ENCODE assay signal across 8 cellular contexts in genomic region chr19:29212614-29213573, GRCh38. TPM values are rescaled to one million over a fixed set of nuclear protein-coding genes. Genes with fewer than 3 reads are reported as not detected.
DNase-seq lines count a peak whose midpoint lies in the region; ATAC-seq lines count a peak whose summit lies in the region.

TSS of gene UQCRFS1 (minus strand) at chr19:29213151. CDS start at chr19:29213118, 33 bp downstream.

- peaks cover 0 to 4% (median 0%) of the 10 kb centered on the region in 3 donors for H3K9me3 Mint-ChIP-seq in IgD-negative memory B cell

- peaks cover 11% of the 10 kb centered on the region for H3K36me3 Mint-ChIP-seq in IgD-negative memory B cell

- peaks cover 30 to 32% (median 31%) of the 10 kb centered on the region in 3 donors for H3K4me1 Mint-ChIP-seq in IgD-negative memory B cell

- ATAC-seq in GM21576 (IDR thresholded peaks at IDR 0.05; ENCODE audit: unreplicated experiment), result peak; percentile 94

- peak within 1 kb of the TSS; percentile 94 to 98 (median 94) for H3K4me3 Mint-ChIP-seq in IgD-negative memory B cell

- H3K27me3 Mint-ChIP-seq in IgD-negative memory B cell, result peaks cover 3% of the 10 kb centered on the region

- peak; percentile 91 for DNase-seq in DMS153 (lab: John Stamatoyannopoulos, UW)
- peak; percentile 97 for DNase-seq in OCI-M1 (lab: John Stamatoyannopoulos, UW)
- peak; percentile 95 for DNase-seq in activated T-cell treated with anti-CD3 and anti-CD28 coated beads for 24 hours (ENCODE audit: low read depth)
- peak; percentile 85 for DNase-seq in epidermal melanocyte (ENCODE audit: insufficient read length, low spot score)
- peak; percentile 91 for DNase-seq in middle frontal gyrus (ENCODE audit: extremely low spot score, low spot score)
- DNase-seq in stimulated activated CD8-positive, alpha-beta memory T cell treated with anti-CD3 and anti-CD28 coated beads, Interleukin-2, amount 100 ng/mL, for 1 hour (ENCODE audit: low read depth in 2 of 2), result peak; percentile 91 to 94

- peak within 1 kb of the TSS; percentile 90 to 99 (median 95) for H3K27ac Mint-ChIP-seq in IgD-negative memory B cell

RNA-seq across cellular contexts. Expression of gene UQCRFS1, which starts in this region (rescaled TPM):
- 67.6 TPM for polyA plus RNA-seq in IgD-negative memory B cell

Comparison
In these comparisons a context has a peak if more than half of its experiments do, and no peak if none do; other contexts are left out.
1. Peak in every context shown above with its lines: DNase-seq and ATAC-seq.